In genomic region chr5:89330087-89330486, GRCh38 we compare ENCODE assay signal across 28 cellular contexts.
"Had no signal": no experiment of that assay in that cellular context is flagged by ENCODE, and none has a peak within 500 bp of the region (broad histone marks: within the 10 kb centered on the region; RNA-seq: fewer than 3 reads in every experiment).

No MANE protein-coding gene starts in this region.

- H3K4me1 ChIP-seq: adrenal gland, body of pancreas, foreskin keratinocyte, gastrocnemius medialis had no signal

- H3K4me3 ChIP-seq: adrenal gland, body of pancreas, esophagus muscularis mucosa, gastrocnemius medialis, heart right ventricle had no signal

- H3K9me3 ChIP-seq: adrenal gland, body of pancreas, esophagus muscularis mucosa, gastrocnemius medialis, heart right ventricle had no signal

- ATAC-seq: activated CD4-positive, CD25-positive, alpha-beta regulatory T cell treated with anti-CD3 and anti-CD28 coated beads, Interleukin-2, amount 50 U/mL, for 24 hours; activated CD8-positive, alpha-beta T cell treated with anti-CD3 and anti-CD28 coated beads for 36 hours; activated naive CD8-positive, alpha-beta T cell treated with anti-CD3 and anti-CD28 coated beads, Interleukin-2, amount 50 U/mL, for 24 hours; body of pancreas; effector memory CD8-positive, alpha-beta T cell; foreskin keratinocyte; gastrocnemius medialis; heart right ventricle had no signal

- DNase-seq: activated B cell treated with CpG ODN at 0.5 μM for 24 hours; activated CD4-positive, alpha-beta T cell treated with anti-CD3 and anti-CD28 coated beads for 48 hours; activated CD4-positive, alpha-beta T cell treated with anti-CD3 and anti-CD28 coated beads, Interleukin-2, amount 50 U/mL, for 1 hour; activated CD4-positive, alpha-beta T cell treated with anti-CD3 and anti-CD28 coated beads, Interleukin-2, amount 50 U/mL, for 48 hours; activated CD8-positive, alpha-beta memory T cell treated with anti-CD3 and anti-CD28 coated beads for 24 hours; activated CD8-positive, alpha-beta T cell treated with anti-CD3 and anti-CD28 coated beads for 36 hours; activated effector memory CD4-positive, alpha-beta T cell treated with anti-CD3 and anti-CD28 coated beads, Interleukin-2, amount 50 U/mL, for 16 hours; activated naive CD4-positive, alpha-beta T cell treated with anti-CD3 and anti-CD28 coated beads for 36 hours; activated naive CD8-positive, alpha-beta T cell treated with anti-CD3 and anti-CD28 coated beads for 36 hours; activated naive CD8-positive, alpha-beta T cell treated with anti-CD3 and anti-CD28 coated beads, Interleukin-2, amount 50 U/mL, for 24 hours; activated T-cell treated with anti-CD3 and anti-CD28 coated beads, Interleukin-2, amount 50 U/mL, for 48 hours; adrenal gland; amygdala; aorta; body of pancreas; cortex of kidney; dermis blood vessel endothelial cell; effector CD4-positive, alpha-beta T cell; effector memory CD8-positive, alpha-beta T cell; erythroblast; foreskin keratinocyte; gastrocnemius medialis; heart right ventricle; T-helper 9 cell; WERI-Rb-1 had no signal

- H3K27ac ChIP-seq: adrenal gland, body of pancreas, esophagus muscularis mucosa, foreskin keratinocyte, gastrocnemius medialis, heart right ventricle, WERI-Rb-1 had no signal

- H3K36me3 ChIP-seq: adrenal gland, esophagus muscularis mucosa, gastrocnemius medialis, heart right ventricle, WERI-Rb-1 had no signal

- FAIRE-seq: colon had no signal

- H3K27me3 ChIP-seq: adrenal gland, body of pancreas, esophagus muscularis mucosa, foreskin keratinocyte, gastrocnemius medialis, heart right ventricle had no signal
